In genomic region chr3:190121061-190121765, GRCh38 we compare ENCODE assay signal across 9 cellular contexts.
DNase-seq lines count a peak whose midpoint lies in the region; ATAC-seq and TF ChIP-seq lines count a peak whose summit lies in the region.
"Had no signal": no experiment of that assay in that cellular context is flagged by ENCODE, and none has a peak within 500 bp of the region (broad histone marks: within the 10 kb centered on the region; RNA-seq: fewer than 3 reads in every experiment).

No MANE protein-coding gene starts in this region.

- in situ Hi-C loops in astrocyte of the cerebellum (cut with HindIII; ENCODE audit: low sequenced_read_pairs): no loop called here

- peak overlapping the region; percentile 54 to 75 for H3K4me3 Mint-ChIP-seq in stimulated activated naive CD8-positive, alpha-beta T cell treated with anti-CD3 and anti-CD28 coated beads, Interleukin-15, amount 100 ng/mL, for 72 hours

- no peaks in the 10 kb centered on the region for H3K9me3 Mint-ChIP-seq in stimulated activated naive CD8-positive, alpha-beta T cell treated with anti-CD3 and anti-CD28 coated beads, Interleukin-15, amount 100 ng/mL, for 72 hours

- H3K27ac Mint-ChIP-seq in stimulated activated naive CD8-positive, alpha-beta T cell treated with anti-CD3 and anti-CD28 coated beads, Interleukin-15, amount 100 ng/mL, for 72 hours: no peak overlapping the region

- TF ChIP-seq CTCF in HFF-Myc (IDR thresholded peaks at IDR 0.05; ENCODE audit: low read depth, low read length, missing control alignments) (no peak), astrocyte of the cerebellum (IDR thresholded peaks at IDR 0.05; ENCODE audit: low read depth, low read length, missing control alignments) (peak; percentile 60)

- H3K27ac ChIP-seq in caudate nucleus (ENCODE audit: low read depth, low read length): no peak overlapping the region

- H3K4me1 Mint-ChIP-seq in stimulated activated naive CD8-positive, alpha-beta T cell treated with anti-CD3 and anti-CD28 coated beads, Interleukin-15, amount 100 ng/mL, for 72 hours: peaks cover 10% of the 10 kb centered on the region

- H3K4me3 ChIP-seq in HFF-Myc (replicated peaks; ENCODE audit: low read depth, low read length): peak overlapping the region; percentile 63
- peak overlapping the region; percentile 74 for H3K4me3 ChIP-seq in astrocyte of the cerebellum (ENCODE audit: low read depth, low read length)
- peak overlapping the region; percentile 26; the same call in 1 of the 2 replicates for H3K4me3 ChIP-seq in iPS-18c (ENCODE audit: insufficient read depth, low read depth, low read length)

- DNase-seq in HFF-Myc (ENCODE audit: extremely low read depth, low read depth) (no peak), astrocyte of the cerebellum (ENCODE audit: low read depth) (no peak), caudate nucleus (lab: John Stamatoyannopoulos, UW) (no peak), kidney glomerular epithelial cell (lab: John Stamatoyannopoulos, UW) (no peak)
- no peak for DNase-seq in stimulated activated naive CD8-positive, alpha-beta T cell treated with anti-CD3 and anti-CD28 coated beads, Interleukin-15, amount 100 ng/mL, for 72 hours
- DNase-seq: activated CD4-positive, alpha-beta T cell treated with anti-CD3 and anti-CD28 coated beads, Interleukin-2, amount 50 U/mL, for 4 hours; stimulated activated CD4-positive, alpha-beta T cell treated with anti-CD3 and anti-CD28 coated beads, Interleukin-4, amount 100 ng/mL, for 24 hours had no signal

- no peak for ATAC-seq in stimulated activated naive CD8-positive, alpha-beta T cell treated with anti-CD3 and anti-CD28 coated beads, Interleukin-15, amount 100 ng/mL, for 72 hours
- no peak for ATAC-seq in HG03280 (IDR thresholded peaks at IDR 0.05; ENCODE audit: unreplicated experiment)

- peaks cover 79% of the 10 kb centered on the region for H3K27me3 Mint-ChIP-seq in stimulated activated naive CD8-positive, alpha-beta T cell treated with anti-CD3 and anti-CD28 coated beads, Interleukin-15, amount 100 ng/mL, for 72 hours

- no peaks in the 10 kb centered on the region for H3K9me3 ChIP-seq in iPS-18c (ENCODE audit: control insufficient read depth, insufficient read depth, low read length)
